8 cellular contexts compared by ENCODE assay signal in genomic region chr12:131894313-131894860, GRCh38. TPM values are rescaled to one million over a fixed set of nuclear protein-coding genes. Genes with fewer than 3 reads are reported as not detected.
DNase-seq lines count a peak whose midpoint lies in the region; TF ChIP-seq lines count a peak whose summit lies in the region.

ULK1 (plus strand) TSS chr12:131894622; CDS start chr12:131895002, 380 bp downstream.

- no peaks in the 10 kb centered on the region for H3K9me2 ChIP-seq in MM.1S (replicated peaks; ENCODE audit: insufficient read depth, low read length)

- no peaks in the 10 kb centered on the region for H3K36me3 Mint-ChIP-seq in neural crest cell (ENCODE audit: low read depth)

- H3K27ac Mint-ChIP-seq in neural crest cell (ENCODE audit: unreplicated experiment), result peak within 1 kb of the TSS; percentile 75

- H3F3A ChIP-seq in MM.1S (ENCODE audit: insufficient read depth, low read length), result no peaks in the 10 kb centered on the region

- peaks cover 10% of the 10 kb centered on the region for H3K4me1 Mint-ChIP-seq in neural crest cell

- TF ChIP-seq CTCF in MM.1S (IDR thresholded peaks at IDR 0.05; ENCODE audit: low read length) (no peak), fibroblast of villous mesenchyme (IDR thresholded peaks at IDR 0.05; ENCODE audit: insufficient read depth, low read depth, low read length) (no peak), neural crest cell (conservative IDR thresholded peaks at IDR 0.05) (no peak), stomach (IDR thresholded peaks at IDR 0.05) (no peak)

- TF ChIP-seq EP300 in stomach (IDR thresholded peaks at IDR 0.05), result no peak

- H3K4me3 Mint-ChIP-seq in neural crest cell, result peak within 1 kb of the TSS; percentile 82

- TF ChIP-seq POLR2A in stomach (IDR thresholded peaks at IDR 0.05), result peak in 1 of 4 donors; percentile 66

- no peaks in the 10 kb centered on the region for H3K9me3 ChIP-seq in MM.1S (replicated peaks; ENCODE audit: insufficient read depth, low read length)
- no peaks in the 10 kb centered on the region for H3K9me3 ChIP-seq in stomach

- peaks cover 3% of the 10 kb centered on the region for H3K27me3 Mint-ChIP-seq in neural crest cell (ENCODE audit: low read depth)

- WGBS in stomach, 5 donors, result 0 to 2% (median 1%) methylated on average over 12 to 64 of the region's 64 CpGs

- no peak within 1 kb of the TSS for H2AFZ ChIP-seq in MM.1S (ENCODE audit: low read length)

- peak within 1 kb of the TSS; percentile 87 for H3K4me2 ChIP-seq in MM.1S (ENCODE audit: low read depth, low read length)

- intact Hi-C loops in stomach (cut with DNase I; ENCODE audit: low total_unique reads), result no loop called here

- H3K9ac ChIP-seq in MM.1S (ENCODE audit: low read length), result peak within 1 kb of the TSS; percentile 82

- H3K9me3 Mint-ChIP-seq in neural crest cell, result no peaks in the 10 kb centered on the region

- H4K20me1 ChIP-seq in MM.1S (ENCODE audit: insufficient read depth, low read length), result no peaks in the 10 kb centered on the region

- DNase-seq in GDM1 (lab: John Stamatoyannopoulos, UW) (peak; percentile 80), HCEC 1CT (peak; percentile 84), MM.1S (peak; percentile 79), SHP77 (lab: John Stamatoyannopoulos, UW) (peak; percentile 92 to 93), fibroblast of villous mesenchyme (ENCODE audit: low read depth) (peak; percentile 89), neural crest cell (ENCODE audit: low read depth, low spot score) (peak; percentile 92), stomach (peak; percentile 97)
- DNase-seq in activated effector memory CD4-positive, alpha-beta T cell treated with anti-CD3 and anti-CD28 coated beads, Interleukin-2, amount 50 U/mL, for 16 hours, result peak; percentile 97

- H3K4me3 ChIP-seq in MM.1S (ENCODE audit: low read length) (peak within 1 kb of the TSS; percentile 67), fibroblast of villous mesenchyme (ENCODE audit: low read depth, low read length) (peak within 1 kb of the TSS; percentile 73), stomach (peak within 1 kb of the TSS; percentile 69 to 79 (median 78))

- H3K79me2 ChIP-seq in MM.1S (ENCODE audit: low read length), result no peaks in the 10 kb centered on the region; the same call in 1 of the 2 replicates

- H3K27ac ChIP-seq in MM.1S (ENCODE audit: low read length) (peak within 1 kb of the TSS; percentile 67; the same call in 1 of the 2 replicates), stomach (peak within 1 kb of the TSS; percentile 92 to 100 (median 98))

- H3K4me1 ChIP-seq in MM.1S (ENCODE audit: low read length), result no peaks in the 10 kb centered on the region
- peaks cover 22 to 52% (median 40%) of the 10 kb centered on the region in 4 donors for H3K4me1 ChIP-seq in stomach

- H3K36me3 ChIP-seq in MM.1S (replicated peaks; ENCODE audit: insufficient read depth, low read length) (no peaks in the 10 kb centered on the region), stomach (peaks cover 0 to 24% (median 14%) of the 10 kb centered on the region in 4 donors)

- H3K27me3 ChIP-seq in MM.1S (replicated peaks; ENCODE audit: insufficient read depth, low read length), result no peaks in the 10 kb centered on the region
- no peaks in the 10 kb centered on the region for H3K27me3 ChIP-seq in stomach

RNA-seq across cellular contexts. Expression of gene ULK1, which starts in this region (rescaled TPM):
- total RNA-seq in fibroblast of villous mesenchyme (9.3 and 11.7 TPM in 2 replicates), neural crest cell (59.2 and 69.3 TPM in 2 replicates), stomach (10 to 100 TPM; 14.3 to 45.1 (median 23.3) TPM)
- 10 to 100 TPM; 10.2 to 16.9 (median 15.5) TPM for polyA plus RNA-seq in stomach

Comparison
In these comparisons a context has a peak if more than half of its experiments do, and no peak if none do; other contexts are left out.
1. Peak in every context shown above with its lines: DNase-seq, H3K4me3 ChIP-seq and H3K27ac ChIP-seq.